In genomic region chr3:15768421-15769255, GRCh38 we compare ENCODE assay signal across 1 cellular context.
TF ChIP-seq lines count a peak whose summit lies in the region.

No MANE protein-coding gene starts in this region.

TF ChIP-seq in HEK293, 187 proteins besides CTCF, POLR2A, EP300 and RAD21 (continued from another document):
- TF ChIP-seq ZNF184 (tag by site-specific recombination; IDR thresholded peaks at IDR 0.05) = peak; percentile 46; the same call in 1 of the 2 replicates
- TF ChIP-seq ZNF629 (tag by site-specific recombination; IDR thresholded peaks at IDR 0.05) = peak; percentile 67
- no peak for TF ChIP-seq ZNF571 (tag by site-specific recombination; IDR thresholded peaks at IDR 0.05)
- TF ChIP-seq ZFP69B (tag by site-specific recombination; IDR thresholded peaks at IDR 0.05) = no peak
- TF ChIP-seq GLIS1 (tag by site-specific recombination; IDR thresholded peaks at IDR 0.05) = peak; percentile 36; the same call in 1 of the 2 replicates
- TF ChIP-seq ZBTB48 (tag by site-specific recombination; IDR thresholded peaks at IDR 0.05) = no peak
- 0 out of 2 replicates have a peak, but pooled peaks have one; percentile 10 for TF ChIP-seq ATF2 (tag by site-specific recombination; IDR thresholded peaks at IDR 0.05; ENCODE audit: low read depth)
- peak; percentile 55; the same call in 1 of the 2 replicates for TF ChIP-seq SP7 (tag by site-specific recombination; IDR thresholded peaks at IDR 0.05)
- TF ChIP-seq, protein P1, sequence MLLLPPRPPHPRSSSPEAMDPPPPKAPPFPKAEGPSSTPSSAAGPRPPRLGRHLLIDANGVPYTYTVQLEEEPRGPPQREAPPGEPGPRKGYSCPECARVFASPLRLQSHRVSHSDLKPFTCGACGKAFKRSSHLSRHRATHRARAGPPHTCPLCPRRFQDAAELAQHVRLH (tag by site-specific recombination; IDR thresholded peaks at IDR 0.05) = no peak
- TF ChIP-seq ZNF558 (tag by site-specific recombination; IDR thresholded peaks at IDR 0.05) = peak; percentile 60; the same call in 1 of the 2 replicates
- no peak for TF ChIP-seq ZNF701 (tag by site-specific recombination; IDR thresholded peaks at IDR 0.05)
- TF ChIP-seq KLF17 (tag by site-specific recombination; IDR thresholded peaks at IDR 0.05) = no peak
- no peak for TF ChIP-seq ZSCAN4 (tag by site-specific recombination; IDR thresholded peaks at IDR 0.05)
- TF ChIP-seq PRDM1 (tag by site-specific recombination; IDR thresholded peaks at IDR 0.05) = 0 out of 2 replicates have a peak, but pooled peaks have one; percentile 31
- peak; percentile 58; the same call in 1 of the 2 replicates for TF ChIP-seq ZBTB21 (tag by site-specific recombination; IDR thresholded peaks at IDR 0.05)
- peak; percentile 87 for TF ChIP-seq ZEB2 (tag by site-specific recombination; IDR thresholded peaks at IDR 0.05)
- TF ChIP-seq ZNF24 (tag by site-specific recombination; IDR thresholded peaks at IDR 0.05) = peak; percentile 62; the same call in 1 of the 2 replicates
- no peak for TF ChIP-seq ZNF555 (tag by site-specific recombination; conservative IDR thresholded peaks at IDR 0.05)
- no peak for TF ChIP-seq EGR2 (tag by site-specific recombination; IDR thresholded peaks at IDR 0.05; ENCODE audit: low read depth)
- TF ChIP-seq ZNF510 (tag by site-specific recombination; IDR thresholded peaks at IDR 0.05; ENCODE audit: insufficient replicate concordance) = peak; percentile 30
